ENCODE assay signal across 1 cellular context in genomic region chr2:43993437-43993836, GRCh38.
TF ChIP-seq lines count a peak whose summit lies in the region.

No MANE protein-coding gene starts in this region.

TF ChIP-seq in GM12878, 131 proteins besides CTCF, POLR2A, EP300 and RAD21:
- TF ChIP-seq BMI1 (IDR thresholded peaks at IDR 0.05; ENCODE audit: borderline replicate concordance) (no peak), POLR2AphosphoS5 (IDR thresholded peaks at IDR 0.05; ENCODE audit: low read length) (peak; percentile 43; the same call in 1 of the 2 replicates)
